In genomic region chr11:73177380-73178091, GRCh38 we compare ENCODE assay signal across 1 cellular context.
TF ChIP-seq lines count a peak whose summit lies in the region.

No MANE protein-coding gene starts in this region.

TF ChIP-seq in GM23338, 12 proteins besides CTCF, POLR2A, EP300 and RAD21 (continued from another document):
- no peak for TF ChIP-seq ZNF462 (CRISPR knock-in tag; IDR thresholded peaks at IDR 0.05)
